In genomic region chr2:78541451-78542267, GRCh38 we compare ENCODE assay signal across 17 cellular contexts.
DNase-seq lines count a peak whose midpoint lies in the region; ATAC-seq, FAIRE-seq and TF ChIP-seq lines count a peak whose summit lies in the region.
"Had no signal": no experiment of that assay in that cellular context is flagged by ENCODE, and none has a peak within 500 bp of the region (broad histone marks: within the 10 kb centered on the region; RNA-seq: fewer than 3 reads in every experiment).

No MANE protein-coding gene starts in this region.

- H3K36me3 Mint-ChIP-seq in CD14-positive monocyte: no peaks in the 10 kb centered on the region

- peak; percentile 86 for TF ChIP-seq CTCF in HepG2 (CRISPR knock-in tag; IDR thresholded peaks at IDR 0.05)
- no peak for TF ChIP-seq CTCF in right lobe of liver (IDR thresholded peaks at IDR 0.05)
- TF ChIP-seq CTCF in K562 (IDR thresholded peaks at IDR 0.05 in 2 of 3, conservative IDR thresholded peaks at IDR 0.05 in 1 of 3; ENCODE audit: insufficient read depth in 2 of 3, low read depth in 1 of 3, low read length in 3 of 3): peak in 2 of 3 experiments; percentile 31 to 39; a peak in 2 of 6 replicates
- TF ChIP-seq CTCF in CD14-positive monocyte (IDR thresholded peaks at IDR 0.05): no peak

- H3K4me1 Mint-ChIP-seq in CD14-positive monocyte: no peaks in the 10 kb centered on the region

- in situ Hi-C loops in HepG2 (cut with HindIII; ENCODE audit: extremely low pct_ligation_motif_present, low pct_unique_long_range_greater_than_20kb) (loop anchor here (10.0 kb wide), 1 partner anchor 557 kb away; no protein-coding TSS in a partner anchor), K562 (cut with MboI) (no loop called here)

- H3K9me3 ChIP-seq in HepG2 (ENCODE audit: low read length) (no peaks in the 10 kb centered on the region), right lobe of liver (no peaks in the 10 kb centered on the region), K562 (replicated peaks; ENCODE audit: control insufficient read depth, insufficient read depth, low read depth, low read length) (no peaks in the 10 kb centered on the region)

- 2% methylated on average over 17 of the region's 17 CpGs for WGBS in HepG2 (ENCODE audit: low lambda C conversion rate)
- WGBS in right lobe of liver (ENCODE audit: insufficient coverage, low coverage, low lambda C conversion rate, missing lambda C conversion rate): 60% methylated on average over 4 of the region's 17 CpGs
- under 1% methylated on average over 17 of the region's 17 CpGs for WGBS in K562 (ENCODE audit: insufficient coverage, low coverage, missing lambda C conversion rate)

- peaks cover 49% of the 10 kb centered on the region for H3K79me2 ChIP-seq in HepG2 (ENCODE audit: insufficient read depth, low read length)
- H3K79me2 ChIP-seq in K562 (ENCODE audit: control insufficient read depth, insufficient read depth, low read length): peaks cover 47% of the 10 kb centered on the region

- TF ChIP-seq POLR2A in HepG2 (IDR thresholded peaks at IDR 0.05; ENCODE audit: insufficient read depth in 1 of 2, low read depth in 2 of 2, low read length in 2 of 2) (peak; percentile 89 to 98), right lobe of liver (IDR thresholded peaks at IDR 0.05) (no peak), K562 (conservative IDR thresholded peaks at IDR 0.05) (peak; percentile 87)

- H3K9ac ChIP-seq in HepG2 (ENCODE audit: insufficient read depth, low read depth, low read length) (peak overlapping the region; percentile 97), K562 (ENCODE audit: insufficient read depth in 1 of 2, low read depth in 2 of 2, low read length in 2 of 2) (peak overlapping the region; percentile 87 to 90; a peak in 3 of 4 replicates)
- H3K9ac ChIP-seq: GM23248 had no signal

- BruUV-seq in HepG2 (replicated peaks; lab: Mats Ljungman, UMichigan): TSS peak; percentile 86
- TSS peak; percentile 63 for BruUV-seq in K562 (replicated peaks; lab: Mats Ljungman, UMichigan)

- ATAC-seq in HepG2 (peak; percentile 97), right lobe of liver (no peak), K562 (peak; percentile 87), HG03196 (IDR thresholded peaks at IDR 0.05; ENCODE audit: unreplicated experiment) (no peak), GM21423 (IDR thresholded peaks at IDR 0.05; ENCODE audit: unreplicated experiment) (no peak), HG03378 (IDR thresholded peaks at IDR 0.05; ENCODE audit: unreplicated experiment) (no peak)
- ATAC-seq: natural killer cell treated with Interleukin-12 subunit alpha and Interleukin-12 subunit beta and Interleukin-15 and Interleukin-18, amount 100 ng/mL, for 72 hours had no signal

- peak; percentile 65 to 67; a peak in 3 of 4 replicates for TF ChIP-seq EP300 in HepG2 (IDR thresholded peaks at IDR 0.05; ENCODE audit: low read depth in 2 of 2, low read length in 2 of 2)
- TF ChIP-seq EP300 in HepG2 (CRISPR knock-in tag; IDR thresholded peaks at IDR 0.05; ENCODE audit: borderline replicate concordance): peak; percentile 78; the same call in 1 of the 2 replicates
- TF ChIP-seq EP300 in K562 (IDR thresholded peaks at IDR 0.05; ENCODE audit: low read length): no peak

- H3K4me2 ChIP-seq in HepG2 (ENCODE audit: low read depth, low read length) (peak overlapping the region; percentile 80), K562 (ENCODE audit: insufficient read depth, low read length) (peak overlapping the region; percentile 81)

- H3K4me1 ChIP-seq in HepG2 (ENCODE audit: insufficient read depth, low read length) (peaks cover 50% of the 10 kb centered on the region), right lobe of liver (no peaks in the 10 kb centered on the region), K562 (replicated peaks in 1 of 2; ENCODE audit: control insufficient read depth in 2 of 2, insufficient read depth in 2 of 2, low read length in 2 of 2) (no peaks in the 10 kb centered on the region)

- no peaks in the 10 kb centered on the region for H3K9me1 ChIP-seq in K562 (ENCODE audit: control insufficient read depth, insufficient read depth, low read length)

- H3K9me3 Mint-ChIP-seq in CD14-positive monocyte: peaks cover 0 to 10% (median 4%) of the 10 kb centered on the region in 7 donors

- H3K36me3 ChIP-seq in HepG2 (replicated peaks in 1 of 2; ENCODE audit: control insufficient read depth in 1 of 2, insufficient read depth in 2 of 2, low read length in 2 of 2): no peaks in the 10 kb centered on the region
- H3K36me3 ChIP-seq in right lobe of liver: no peaks in the 10 kb centered on the region
- H3K36me3 ChIP-seq in K562 (ENCODE audit: control insufficient read depth, insufficient read depth, low read length): no peaks in the 10 kb centered on the region

- H4K20me1 ChIP-seq in HepG2 (ENCODE audit: insufficient read depth, low read length) (0 out of 2 replicates have a peak, but pooled peaks cover 3% of the 10 kb centered on the region), K562 (replicated peaks; ENCODE audit: control insufficient read depth, insufficient read depth, low read length) (no peaks in the 10 kb centered on the region)

- FAIRE-seq in HepG2 (lab: Jason Lieb, UNC) (peak; percentile 63), K562 (lab: Jason Lieb, UNC) (peak; percentile 90)
- FAIRE-seq: frontal cortex had no signal

- H3K27ac Mint-ChIP-seq in CD14-positive monocyte: no peak overlapping the region
- H3K27ac Mint-ChIP-seq: natural killer cell treated with Interleukin-12 subunit alpha and Interleukin-12 subunit beta and Interleukin-15 and Interleukin-18, amount 100 ng/mL, for 72 hours had no signal

- TF ChIP-seq RAD21 in HepG2 (CRISPR knock-in tag; IDR thresholded peaks at IDR 0.05) (peak; percentile 45), K562 (CRISPR knock-in tag; conservative IDR thresholded peaks at IDR 0.05 in 1 of 2, IDR thresholded peaks at IDR 0.05 in 1 of 2) (no peak)

- CTCF ChIA-PET in HepG2 (lab: Yijun Ruan, JAX; ENCODE audit: low intra/inter-chr PET ratio, low total read pairs): no interaction called here
- CTCF ChIA-PET in K562 (lab: Yijun Ruan, JAX; ENCODE audit: low intra/inter-chr PET ratio): no interaction called here

- H3K4me3 Mint-ChIP-seq in CD14-positive monocyte: no peak overlapping the region
- H3K4me3 Mint-ChIP-seq: natural killer cell treated with Interleukin-12 subunit alpha and Interleukin-12 subunit beta and Interleukin-15 and Interleukin-18, amount 100 ng/mL, for 72 hours had no signal

- DNase-seq in HepG2 (ENCODE audit: low spot score) (peak; percentile 98), right lobe of liver (no peak), NCI-H2171 (lab: John Stamatoyannopoulos, UW) (peak; percentile 81), K562 (ENCODE audit: extremely low read depth in 1 of 4, low spot score in 3 of 4) (peak; percentile 54 to 90 (median 66)), CD14-positive monocyte (ENCODE audit: low spot score) (no peak)
- DNase-seq: ACHN; activated effector memory CD4-positive, alpha-beta T cell treated with anti-CD3 and anti-CD28 coated beads, Interleukin-2, amount 50 U/mL, for 16 hours; amygdala; GM23248; Karpas-422; substantia nigra had no signal

- H3K4me3 ChIP-seq in HepG2 (replicated peaks in 1 of 3; ENCODE audit: insufficient read depth in 1 of 3, low read depth in 2 of 3, low read length in 3 of 3) (peak overlapping the region; percentile 83 to 93 (median 83)), right lobe of liver (no peak overlapping the region), K562 (peak overlapping the region; percentile 62)
- H3K4me3 ChIP-seq: GM23248 had no signal

- H2AFZ ChIP-seq in HepG2 (ENCODE audit: low read length) (peak overlapping the region; percentile 94), K562 (ENCODE audit: low read depth, low read length) (peak overlapping the region; percentile 89)
- H2AFZ ChIP-seq: GM23248 had no signal

- POLR2A ChIA-PET in HepG2 (lab: Yijun Ruan, JAX): interaction anchor here (0.6 to 2.0 kb wide), 19 partner anchors 9 to 1327 kb away, joined by 3 to 19 read pairs (median 5); no protein-coding TSS in a partner anchor
- POLR2A ChIA-PET in K562 (lab: Yijun Ruan, JAX): interaction anchor here (0.5 to 1.5 kb wide), 5 partner anchors 9 to 172 kb away, joined by 3 to 6 read pairs (median 3); no protein-coding TSS in a partner anchor

- peaks cover 0 to 4% of the 10 kb centered on the region in 2 experiments; a peak in 1 of 5 replicates for H3K27me3 ChIP-seq in HepG2 (ENCODE audit: control insufficient read depth in 1 of 2, insufficient read depth in 2 of 2, low read length in 2 of 2)
- H3K27me3 ChIP-seq in right lobe of liver: no peaks in the 10 kb centered on the region
- no peaks in the 10 kb centered on the region for H3K27me3 ChIP-seq in K562 (ENCODE audit: control insufficient read depth in 2 of 2, insufficient read depth in 2 of 2, low read length in 2 of 2)

- peaks cover 0 to 3% (median 0%) of the 10 kb centered on the region in 3 donors for H3K27me3 Mint-ChIP-seq in CD14-positive monocyte (ENCODE audit: low read depth in 3 of 3)
- H3K27me3 Mint-ChIP-seq: natural killer cell treated with Interleukin-12 subunit alpha and Interleukin-12 subunit beta and Interleukin-15 and Interleukin-18, amount 100 ng/mL, for 72 hours had no signal

- peak overlapping the region; percentile 98 for H3K27ac ChIP-seq in HepG2 (ENCODE audit: extremely low read length, insufficient read depth, low read length)
- H3K27ac ChIP-seq in right lobe of liver: no peak overlapping the region
- H3K27ac ChIP-seq in K562 (ENCODE audit: extremely low read depth, low read depth, low read length): peak overlapping the region; percentile 96
- H3K27ac ChIP-seq: GM23248, VCaP had no signal

- intact Hi-C loops in HepG2 (cut with micrococcal nuclease; ENCODE audit: unreplicated experiment) (loop anchor here (1.0 to 5.0 kb wide), 4 partner anchors 8 to 1589 kb away; no protein-coding TSS in a partner anchor), right lobe of liver (cut with DNase I) (no loop called here), K562 (cut with micrococcal nuclease) (no loop called here), CD14-positive monocyte (cut with micrococcal nuclease) (no loop called here)

TF ChIP-seq in HepG2, 621 proteins besides CTCF, POLR2A, EP300 and RAD21 (continues in another document):
- TF ChIP-seq KLF11 (CRISPR knock-in tag; IDR thresholded peaks at IDR 0.05): no peak; the same call in 1 of the 2 replicates

TF ChIP-seq in K562, 482 proteins besides CTCF, POLR2A, EP300 and RAD21 (continues in another document):
- TF ChIP-seq POLR2AphosphoS5 (IDR thresholded peaks at IDR 0.05; ENCODE audit: control insufficient read depth, insufficient read depth, low read depth, low read length): peak; percentile 76
- no peak for TF ChIP-seq ZNF75A (CRISPR knock-in tag; IDR thresholded peaks at IDR 0.05)
- no peak for TF ChIP-seq E2F5 (CRISPR knock-in tag; IDR thresholded peaks at IDR 0.05)
- TF ChIP-seq XRCC4 (IDR thresholded peaks at IDR 0.05; ENCODE audit: extremely low read depth, insufficient read depth, insufficient read length): no peak

Comparison
In these comparisons a context has a peak if more than half of its experiments do, and no peak if none do; other contexts are left out.
1. ATAC-seq: peak in HepG2 (single experiment) and K562 (single experiment); none in right lobe of liver (0 of 4), HG03196 (single experiment), GM21423 (single experiment) and HG03378 (single experiment).
2. DNase-seq: peak in HepG2 (single experiment), NCI-H2171 (single experiment) and K562 (4 of 4); none in right lobe of liver (0 of 3) and CD14-positive monocyte (single experiment).
3. H3K27ac ChIP-seq: peak in HepG2 (single experiment) and K562 (single experiment); none in right lobe of liver (0 of 3).
4. H3K4me3 ChIP-seq: peak in HepG2 (3 of 3) and K562 (single experiment); none in right lobe of liver (0 of 3).
5. CTCF ChIP-seq: peak in HepG2 (single experiment) and K562 (2 of 3); none in right lobe of liver (0 of 4) and CD14-positive monocyte (single experiment).
6. Of the 241 proteins assayed by ChIP-seq in both HepG2 and K562: peak only in HepG2: ARID2, ATF3, BCL6, BRCA1, CAMTA2, CBFB and 86 more; only in K562: CC2D1A, CREM, NBN and RFX1; in both: AFF4, BRD4, CTCF, E2F1, EHMT2, ELF1 and 23 more; in neither: 100; mixed calls (peak in some experiments, not most) for 16.